In the genomic region with DNA sequence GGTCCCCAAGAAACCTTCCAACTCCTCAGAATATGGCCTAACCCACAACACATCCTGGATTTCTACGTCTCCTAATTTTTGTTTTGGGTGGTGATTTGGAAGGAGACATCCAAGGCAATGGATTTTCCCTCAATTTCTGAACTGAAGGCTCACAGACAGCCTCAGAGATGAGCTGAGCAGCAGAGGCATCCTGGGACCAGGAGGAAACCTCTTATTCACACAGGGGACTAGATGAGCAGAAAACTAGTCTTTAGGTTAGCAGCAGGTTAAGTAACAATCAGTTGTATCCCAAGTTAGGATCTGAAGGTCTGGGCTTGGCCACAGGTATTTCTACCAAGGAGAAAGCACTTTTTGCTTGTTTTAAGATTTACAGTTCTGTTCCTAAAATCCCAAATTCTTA, we compare ENCODE assay signal across 15 cellular contexts.
"Had no signal": no experiment of that assay in that cellular context is flagged by ENCODE, and none has a peak within 500 bp of the region (broad histone marks: within the 10 kb centered on the region; RNA-seq: fewer than 3 reads in every experiment).

No MANE protein-coding gene starts in this region.

- FAIRE-seq: kidney had no signal

- H3K27me3 ChIP-seq: breast epithelium, uterus had no signal

- H3K36me3 ChIP-seq: breast epithelium, uterus had no signal

- H3K9me3 ChIP-seq: breast epithelium, thoracic aorta, uterus had no signal

- H3K27ac ChIP-seq: breast epithelium, skin epidermis, thoracic aorta, uterus had no signal

- DNase-seq: activated CD4-positive, alpha-beta T cell treated with anti-CD3 and anti-CD28 coated beads for 1 hour; activated CD4-positive, alpha-beta T cell treated with anti-CD3 and anti-CD28 coated beads, Interleukin-2, amount 50 U/mL, for 48 hours; activated naive CD4-positive, alpha-beta T cell treated with Interleukin-2 at 50 U/mL for 16 hours; anterior cingulate cortex; hippocampal formation; kidney; left ventricle myocardium superior; posterior cingulate gyrus; stimulated activated CD4-positive, alpha-beta T cell treated with anti-CD3 and anti-CD28 coated beads, Interleukin-4, amount 100 ng/mL, for 4 hours; T-cell; uterus had no signal

- H3K4me3 ChIP-seq: breast epithelium, skin epidermis, thoracic aorta, uterus had no signal

- H3K4me1 ChIP-seq: breast epithelium had no signal

- ATAC-seq: left ventricle myocardium superior; natural killer cell treated with Interleukin-12 subunit alpha and Interleukin-12 subunit beta and Interleukin-15 and Interleukin-18, amount 100 ng/mL, for 72 hours; T-cell had no signal
